Comparison of ENCODE assay signal across 7 cellular contexts in the genomic region with DNA sequence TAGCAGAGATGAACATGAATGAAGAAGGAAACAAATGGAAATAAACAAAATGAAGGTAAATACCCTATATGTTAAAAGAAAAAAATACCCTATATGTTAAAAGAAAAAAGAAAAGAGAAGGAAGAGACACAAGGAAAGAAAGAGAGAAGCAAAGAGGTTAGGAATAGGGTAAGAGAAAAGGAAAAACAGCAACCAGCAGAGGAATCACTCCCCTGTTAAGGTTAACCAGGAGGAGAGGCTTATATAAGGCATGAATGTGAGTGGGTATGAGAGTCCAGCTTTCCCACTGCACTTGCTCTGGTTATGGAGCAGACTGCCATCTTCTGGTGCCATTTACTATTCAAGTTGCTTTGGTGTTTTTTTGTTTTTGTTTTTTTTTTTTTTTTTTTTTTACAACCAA. TPM values are rescaled to one million over a fixed set of nuclear protein-coding genes. Genes with fewer than 3 reads are reported as not detected.
DNase-seq lines count a peak whose midpoint lies in the region; ATAC-seq and TF ChIP-seq lines count a peak whose summit lies in the region.

No MANE protein-coding gene starts in this region.

- H2AK5ac ChIP-seq in neuronal stem cell (ENCODE audit: low read depth, low read length), result no peak overlapping the region

- no peak overlapping the region for H2AFZ ChIP-seq in neuronal stem cell (ENCODE audit: low read length)

- TF ChIP-seq CTCF in DOHH2 (IDR thresholded peaks at IDR 0.05; ENCODE audit: low read depth, low read length, poor library complexity, severe bottlenecking) (no peak), LNCAP (IDR thresholded peaks at IDR 0.05) (peak; percentile 44; the same call in 1 of the 2 replicates), astrocyte of the cerebellum (IDR thresholded peaks at IDR 0.05; ENCODE audit: low read depth, low read length, missing control alignments) (peak; percentile 25)

- no peak for ATAC-seq in GM21619 (IDR thresholded peaks at IDR 0.05; ENCODE audit: unreplicated experiment)

- no peak overlapping the region for H2BK5ac ChIP-seq in neuronal stem cell (ENCODE audit: low read length)

- no peaks in the 10 kb centered on the region for H3K27me3 ChIP-seq in DOHH2 (ENCODE audit: control insufficient read depth, low read length)
- H3K27me3 ChIP-seq in neuronal stem cell (ENCODE audit: control insufficient read depth in 3 of 3, insufficient read depth in 3 of 3, low read depth in 1 of 3, low read length in 3 of 3), result no peaks in the 10 kb centered on the region

- H4K8ac ChIP-seq in neuronal stem cell (ENCODE audit: low read depth, low read length), result no peak overlapping the region

- H4K20me1 ChIP-seq in DOHH2 (ENCODE audit: control insufficient read depth, insufficient read depth, low read depth, low read length), result no peaks in the 10 kb centered on the region

- H3K4me3 ChIP-seq in DOHH2 (ENCODE audit: low read length) (no peak overlapping the region), astrocyte of the cerebellum (ENCODE audit: low read depth, low read length) (no peak overlapping the region), neuronal stem cell (ENCODE audit: low read length in 2 of 2) (no peak overlapping the region)

- H4K91ac ChIP-seq in neuronal stem cell (ENCODE audit: low read depth, low read length, poor library complexity), result no peak overlapping the region

- no peak overlapping the region for H3K27ac ChIP-seq in DOHH2 (ENCODE audit: low read depth, low read length)
- no peak overlapping the region for H3K27ac ChIP-seq in neuronal stem cell (replicated peaks; ENCODE audit: low read length)

- peaks cover 47% of the 10 kb centered on the region for H3K36me3 ChIP-seq in DOHH2 (ENCODE audit: control insufficient read depth, low read length)
- H3K36me3 ChIP-seq in neuronal stem cell (replicated peaks in 1 of 2; ENCODE audit: control insufficient read depth in 2 of 2, insufficient read depth in 2 of 2, low read length in 2 of 2), result peaks cover 3 to 29% of the 10 kb centered on the region in 2 donors

- H3K4me2 ChIP-seq in DOHH2 (ENCODE audit: low read length), result peak overlapping the region; percentile 78
- H3K4me2 ChIP-seq in neuronal stem cell (ENCODE audit: insufficient read depth, low read length, poor library complexity, severe bottlenecking), result no peak overlapping the region

- no peaks in the 10 kb centered on the region for H3K9me2 ChIP-seq in DOHH2 (replicated peaks; ENCODE audit: control insufficient read depth, low read length)

- H2BK120ac ChIP-seq in neuronal stem cell (ENCODE audit: low read depth, low read length), result no peak overlapping the region

- in situ Hi-C loops in astrocyte of the cerebellum (cut with HindIII; ENCODE audit: low sequenced_read_pairs), result no loop called here

- H3K4ac ChIP-seq in neuronal stem cell (ENCODE audit: low read length), result no peak overlapping the region

- H3K9ac ChIP-seq in neuronal stem cell (ENCODE audit: low read depth, low read length, poor library complexity), result no peak overlapping the region

- no peaks in the 10 kb centered on the region for H3K79me1 ChIP-seq in neuronal stem cell (ENCODE audit: low read depth, low read length)

- no peak for DNase-seq in astrocyte of the cerebellum (ENCODE audit: low read depth)
- DNase-seq in lung microvascular endothelial cell (ENCODE audit: low read depth in 2 of 2), result peak; percentile 70 to 71
- DNase-seq in neuronal stem cell (ENCODE audit: low spot score), result no peak
- DNase-seq in ureter (ENCODE audit: low spot score), result no peak

- H3K18ac ChIP-seq in neuronal stem cell (ENCODE audit: low read length), result no peak overlapping the region

- H3K79me2 ChIP-seq in DOHH2 (ENCODE audit: control insufficient read depth, low read length), result peaks cover 19% of the 10 kb centered on the region

- H2BK12ac ChIP-seq in neuronal stem cell (ENCODE audit: low read length), result no peak overlapping the region

- H3F3A ChIP-seq in DOHH2 (ENCODE audit: control insufficient read depth, insufficient read depth), result peaks cover 18% of the 10 kb centered on the region

- no peak overlapping the region for H3K14ac ChIP-seq in neuronal stem cell (ENCODE audit: low read length)

- H3K4me1 ChIP-seq in DOHH2 (ENCODE audit: control insufficient read depth, low read length) (peaks cover 32% of the 10 kb centered on the region), neuronal stem cell (ENCODE audit: control insufficient read depth in 2 of 2, insufficient read depth in 1 of 2, low read depth in 1 of 2, low read length in 2 of 2) (peaks cover 1 to 21% of the 10 kb centered on the region in 2 donors)

- no peak overlapping the region for H3K23ac ChIP-seq in neuronal stem cell (ENCODE audit: low read depth, low read length, poor library complexity)

- H3K9me3 ChIP-seq in DOHH2 (ENCODE audit: control insufficient read depth, insufficient read depth, low read length) (no peaks in the 10 kb centered on the region), neuronal stem cell (replicated peaks in 1 of 2; ENCODE audit: control insufficient read depth in 2 of 2, insufficient read depth in 1 of 2, low read depth in 1 of 2, low read length in 2 of 2) (no peaks in the 10 kb centered on the region)

- H2BK15ac ChIP-seq in neuronal stem cell (ENCODE audit: low read length), result no peak overlapping the region

RNA-seq across cellular contexts. Expression of a gene that starts 3.1 kb away (rescaled TPM):
- total RNA-seq in lung microvascular endothelial cell (1.5 and 3.6 TPM in 2 replicates), ureter (28.2 TPM)
- polyA plus RNA-seq in neuronal stem cell (2013, experiment 1 of 2), result 14.3 TPM
- 13.4 TPM for polyA plus RNA-seq in neuronal stem cell (2013, experiment 2 of 2)

RNA-seq across cellular contexts. Expression of a gene that starts 7.1 kb away (rescaled TPM):
- total RNA-seq in lung microvascular endothelial cell, result 9.4 and 14.9 TPM in 2 replicates
- 8.6 TPM for polyA plus RNA-seq in neuronal stem cell (2013, experiment 1 of 2)
- 9.0 TPM for polyA plus RNA-seq in neuronal stem cell (2013, experiment 2 of 2)
- total RNA-seq in ureter, result 51.1 TPM

RNA-seq across cellular contexts. Expression of a gene that starts 13.6 kb away (rescaled TPM):
- 3.1 and 3.4 TPM in 2 replicates for total RNA-seq in lung microvascular endothelial cell
- 39.9 TPM for polyA plus RNA-seq in neuronal stem cell (2013, experiment 1 of 2)
- 39.2 TPM for polyA plus RNA-seq in neuronal stem cell (2013, experiment 2 of 2)
- 32.7 TPM for total RNA-seq in ureter

RNA-seq across cellular contexts. Expression of a gene that starts 21.7 kb away (rescaled TPM):
- total RNA-seq in lung microvascular endothelial cell (46.2 and 52.8 TPM in 2 replicates), ureter (178 TPM)
- polyA plus RNA-seq in neuronal stem cell (2013, experiment 1 of 2), result 311 TPM
- polyA plus RNA-seq in neuronal stem cell (2013, experiment 2 of 2), result 303 TPM

RNA-seq across cellular contexts. Expression of a gene that starts 53.1 kb away (rescaled TPM):
- total RNA-seq in lung microvascular endothelial cell (0.22 and 0.60 TPM in 2 replicates), ureter (35.3 TPM)
- polyA plus RNA-seq in neuronal stem cell (2013, experiment 1 of 2), result 62.0 TPM
- 60.0 TPM for polyA plus RNA-seq in neuronal stem cell (2013, experiment 2 of 2)

Comparison
In these comparisons a context has a peak if more than half of its experiments do, and no peak if none do; other contexts are left out.
1. DNase-seq: peak in lung microvascular endothelial cell (2 of 2); none in astrocyte of the cerebellum (single experiment), neuronal stem cell (single experiment) and ureter (single experiment).